Comparison of ENCODE assay signal across 12 cellular contexts in genomic region chrX:136266828-136267227, GRCh38. TPM values are rescaled to one million over a fixed set of nuclear protein-coding genes. Genes with fewer than 3 reads are reported as not detected.
"Had no signal": no experiment of that assay in that cellular context is flagged by ENCODE, and none has a peak within 500 bp of the region (broad histone marks: within the 10 kb centered on the region; RNA-seq: fewer than 3 reads in every experiment).

No MANE protein-coding gene starts in this region.

- H3K9me3 ChIP-seq: HAP-1 had no signal

- DNase-seq: GOT3, H7, HFFc6, IMR-90, KG1 had no signal

- H2AFZ ChIP-seq: GM23248 had no signal

- ATAC-seq: HCT116, K562 had no signal

- H3K9ac ChIP-seq: GM23248 had no signal

- H3K36me3 ChIP-seq: HAP-1 had no signal

- FAIRE-seq: HTR-8/SVneo, K562 had no signal

- H3K27ac ChIP-seq: GM23248 had no signal

- H3K4me1 ChIP-seq: HAP-1 had no signal

- H3K4me3 ChIP-seq: GM23248, HAP-1, K562 had no signal

RNA-seq across cellular contexts. Expression of gene ADGRG4, which starts 33.9 kb away (rescaled TPM):
- total RNA-seq: GM23248, H4, H7, HT-29, IMR-90, K562 had no signal
- polyA plus RNA-seq: GM23248, K562 had no signal
